31 cellular contexts compared by ENCODE assay signal in genomic region chr16:53258809-53259208, GRCh38.
"Had no signal": no experiment of that assay in that cellular context is flagged by ENCODE, and none has a peak within 500 bp of the region (broad histone marks: within the 10 kb centered on the region; RNA-seq: fewer than 3 reads in every experiment).

No MANE protein-coding gene starts in this region.

- H3K4me1 ChIP-seq: ascending aorta had no signal

- FAIRE-seq: bronchial epithelial cell, colon, TTC549 had no signal

- ATAC-seq: activated CD8-positive, alpha-beta T cell treated with anti-CD3 and anti-CD28 coated beads for 36 hours; activated naive CD4-positive, alpha-beta T cell treated with anti-CD3 and anti-CD28 coated beads, Interleukin-2, amount 50 U/mL, for 72 hours; activated T-cell treated with anti-CD3 and anti-CD28 coated beads, Interleukin-2, amount 50 U/mL, for 4 hours; activated T-cell treated with anti-CD3 and anti-CD28 coated beads, Interleukin-2, amount 50 U/mL, for 72 hours; activated T-helper 17 cell treated with anti-CD3 and anti-CD28 coated beads, Interleukin-2, amount 50 U/mL, for 72 hours; T-helper 17 cell had no signal

- DNase-seq: activated B cell treated with CpG ODN at 0.5 μM for 24 hours; activated CD4-positive, alpha-beta memory T cell treated with anti-CD3 and anti-CD28 coated beads for 36 hours; activated CD4-positive, alpha-beta T cell treated with anti-CD3 and anti-CD28 coated beads for 4 hours; activated CD4-positive, alpha-beta T cell treated with anti-CD3 and anti-CD28 coated beads, Interleukin-2, amount 10 ng/mL, durations not matched to agents 24 days and 14 days; activated CD4-positive, alpha-beta T cell treated with anti-CD3 and anti-CD28 coated beads, Interleukin-2, amount 50 U/mL, for 1 hour; activated CD4-positive, alpha-beta T cell treated with anti-CD3 and anti-CD28 coated beads, Interleukin-2, amount 50 U/mL, for 4 hours; activated CD4-positive, CD25-positive, alpha-beta regulatory T cell treated with anti-CD3 and anti-CD28 coated beads, Interleukin-2, amount 50 U/mL, for 72 hours; activated CD8-positive, alpha-beta memory T cell treated with anti-CD3 and anti-CD28 coated beads, Interleukin-2, amount 50 U/mL, for 4 hours; activated CD8-positive, alpha-beta T cell treated with anti-CD3 and anti-CD28 coated beads for 36 hours; activated effector memory CD4-positive, alpha-beta T cell treated with anti-CD3 and anti-CD28 coated beads, Interleukin-2, amount 50 U/mL, for 16 hours; activated gamma-delta T cell treated with Interleukin-2 at 50 U/mL for 16 hours; activated naive CD4-positive, alpha-beta T cell; activated naive CD4-positive, alpha-beta T cell treated with anti-CD3 and anti-CD28 coated beads for 36 hours; activated naive CD4-positive, alpha-beta T cell treated with anti-CD3 and anti-CD28 coated beads, Interleukin-2, amount 50 U/mL, for 16 hours; activated naive CD8-positive, alpha-beta T cell treated with anti-CD3 and anti-CD28 coated beads for 36 hours; activated T-cell treated with anti-CD3 and anti-CD28 coated beads for 4 hours; activated T-cell treated with anti-CD3 and anti-CD28 coated beads, Interleukin-2, amount 50 U/mL, for 1 hour; activated T-cell treated with anti-CD3 and anti-CD28 coated beads, Interleukin-2, amount 50 U/mL, for 4 hours; activated T-cell treated with anti-CD3 and anti-CD28 coated beads, Interleukin-2, amount 50 U/mL, for 72 hours; amygdala; anterior cingulate cortex; central memory CD4-positive, alpha-beta T cell; T-helper 17 cell; T-helper 9 cell had no signal

- H3K27me3 ChIP-seq: ascending aorta had no signal

- H3K27ac ChIP-seq: ascending aorta, VCaP had no signal

- H3K9me3 ChIP-seq: ascending aorta had no signal

- H3K4me3 ChIP-seq: ascending aorta had no signal
